18 cellular contexts compared by ENCODE assay signal in genomic region chr17:8837438-8838075, GRCh38. TPM values are rescaled to one million over a fixed set of nuclear protein-coding genes. Genes with fewer than 3 reads are reported as not detected.
A peak's percentile ranks its signal among the peaks of the same experiment; 100 is the strongest.
DNase-seq lines count a peak whose midpoint lies in the region; ATAC-seq, FAIRE-seq and TF ChIP-seq lines count a peak whose summit lies in the region.
"Had no signal": no experiment of that assay in that cellular context is flagged by ENCODE, and none has a peak within 500 bp of the region (broad histone marks: within the 10 kb centered on the region; RNA-seq: fewer than 3 reads in every experiment).

No MANE protein-coding gene starts in this region.

- no peak overlapping the region for H3K4me2 ChIP-seq in K562 (ENCODE audit: insufficient read depth, low read length)

- H3K4me3 Mint-ChIP-seq in MCF 10A (ENCODE audit: unreplicated experiment), result no peak overlapping the region
- H3K4me3 Mint-ChIP-seq: activated naive CD4-positive, alpha-beta T cell treated with anti-CD3 and anti-CD28 coated beads for 36 hours; T-helper 2 cell treated with Interferon-gamma antibody and Interleukin-4, amounts not matched to agents 5 μg/mL and 100 μg/mL, for 36 hours had no signal

- no peak for TF ChIP-seq RAD21 in K562 (CRISPR knock-in tag; conservative IDR thresholded peaks at IDR 0.05 in 1 of 2, IDR thresholded peaks at IDR 0.05 in 1 of 2)

- TF ChIP-seq CTCF in MCF 10A (IDR thresholded peaks at IDR 0.05; ENCODE audit: unreplicated experiment), result no peak
- no peak for TF ChIP-seq CTCF in breast epithelium (IDR thresholded peaks at IDR 0.05)
- no peak for TF ChIP-seq CTCF in K562 (IDR thresholded peaks at IDR 0.05 in 2 of 3, conservative IDR thresholded peaks at IDR 0.05 in 1 of 3; ENCODE audit: insufficient read depth in 2 of 3, low read depth in 1 of 3, low read length in 3 of 3)
- no peak for TF ChIP-seq CTCF in vagina (IDR thresholded peaks at IDR 0.05)

- no peak overlapping the region for H3K9ac ChIP-seq in K562 (ENCODE audit: insufficient read depth in 1 of 2, low read depth in 2 of 2, low read length in 2 of 2)

- H3K27me3 ChIP-seq in breast epithelium (peaks cover 0 to 3% of the 10 kb centered on the region in 2 donors), K562 (ENCODE audit: control insufficient read depth in 2 of 2, insufficient read depth in 2 of 2, low read length in 2 of 2) (peaks cover 3 to 22% of the 10 kb centered on the region in 2 experiments; a peak in 3 of 5 replicates), vagina (no peaks in the 10 kb centered on the region)
- H3K27me3 ChIP-seq: tibial nerve had no signal

- no peak overlapping the region for H2AFZ ChIP-seq in K562 (ENCODE audit: low read depth, low read length)

- no peaks in the 10 kb centered on the region for H3K9me3 ChIP-seq in breast epithelium
- H3K9me3 ChIP-seq in K562 (replicated peaks; ENCODE audit: control insufficient read depth, insufficient read depth, low read depth, low read length), result no peaks in the 10 kb centered on the region
- no peaks in the 10 kb centered on the region for H3K9me3 ChIP-seq in vagina

- in situ Hi-C loops in K562 (cut with MboI), result no loop called here

- intact Hi-C loops in MCF 10A (cut with micrococcal nuclease) (no loop called here), breast epithelium (cut with DNase I; ENCODE audit: low total_unique reads) (no loop called here), K562 (cut with micrococcal nuclease) (no loop called here), vagina (cut with DNase I) (no loop called here)

- no peak for FAIRE-seq in K562 (lab: Jason Lieb, UNC)
- FAIRE-seq: RCC 7860 had no signal

- H3K79me2 ChIP-seq in K562 (ENCODE audit: control insufficient read depth, insufficient read depth, low read length), result no peaks in the 10 kb centered on the region

- H3K36me3 Mint-ChIP-seq in MCF 10A (ENCODE audit: insufficient read depth, unreplicated experiment), result no peaks in the 10 kb centered on the region

- 0% methylated on average over 9 of the region's 11 CpGs for WGBS in K562 (ENCODE audit: insufficient coverage, low coverage, missing lambda C conversion rate)

- H3K4me1 ChIP-seq in breast epithelium (no peaks in the 10 kb centered on the region), K562 (replicated peaks in 1 of 2; ENCODE audit: control insufficient read depth in 2 of 2, insufficient read depth in 2 of 2, low read length in 2 of 2) (peaks cover 0 to 6% of the 10 kb centered on the region in 2 experiments; a peak in 2 of 5 replicates), vagina (no peaks in the 10 kb centered on the region)
- H3K4me1 ChIP-seq: tibial nerve had no signal

- DNase-seq in MCF 10A (ENCODE audit: unreplicated experiment) (peak; percentile 56), breast epithelium (ENCODE audit: low spot score in 2 of 2) (no peak), K562 (ENCODE audit: extremely low read depth in 1 of 4, low spot score in 3 of 4) (no peak), left kidney (ENCODE audit: low read depth, low spot score) (peak; percentile 42), vagina (ENCODE audit: extremely low spot score in 2 of 2) (peak; percentile 79 to 81), CD1c-positive myeloid dendritic cell (ENCODE audit: extremely low spot score) (no peak), NCI-H1436 treated with DMSO at 0.1 percent for 48 hours (lab: John Stamatoyannopoulos, UW) (no peak)
- no peak for DNase-seq in activated effector memory CD4-positive, alpha-beta T cell treated with anti-CD3 and anti-CD28 coated beads, Interleukin-2, amount 50 U/mL, for 16 hours
- DNase-seq: activated CD4-positive, alpha-beta T cell treated with anti-CD3 and anti-CD28 coated beads, Interleukin-2, amount 50 U/mL, for 4 hours; activated naive CD4-positive, alpha-beta T cell treated with anti-CD3 and anti-CD28 coated beads for 36 hours; central memory CD4-positive, alpha-beta T cell; midbrain; stimulated activated CD4-positive, alpha-beta T cell treated with anti-CD3 and anti-CD28 coated beads, Interleukin-15, amount 100 ng/mL, for 24 hours had no signal

- H3K9me1 ChIP-seq in K562 (ENCODE audit: control insufficient read depth, insufficient read depth, low read length), result no peaks in the 10 kb centered on the region

- H3K4me1 Mint-ChIP-seq in MCF 10A (ENCODE audit: insufficient read depth, unreplicated experiment), result peaks cover 9% of the 10 kb centered on the region

- H3K36me3 ChIP-seq in breast epithelium (no peaks in the 10 kb centered on the region), K562 (ENCODE audit: control insufficient read depth, insufficient read depth, low read length) (no peaks in the 10 kb centered on the region), vagina (no peaks in the 10 kb centered on the region)
- H3K36me3 ChIP-seq: tibial nerve had no signal

- no peak for ATAC-seq in K562

- H4K20me1 ChIP-seq in K562 (replicated peaks; ENCODE audit: control insufficient read depth, insufficient read depth, low read length), result no peaks in the 10 kb centered on the region

- H3K27ac Mint-ChIP-seq in MCF 10A (ENCODE audit: low read depth, unreplicated experiment), result no peak overlapping the region
- H3K27ac Mint-ChIP-seq: activated naive CD4-positive, alpha-beta T cell treated with anti-CD3 and anti-CD28 coated beads for 36 hours; T-helper 2 cell treated with Interferon-gamma antibody and Interleukin-4, amounts not matched to agents 5 μg/mL and 100 μg/mL, for 36 hours had no signal

- no peak overlapping the region for H3K27ac ChIP-seq in breast epithelium
- H3K27ac ChIP-seq in K562 (ENCODE audit: extremely low read depth, low read depth, low read length), result no peak overlapping the region
- H3K27ac ChIP-seq in vagina, result no peak overlapping the region
- H3K27ac ChIP-seq: epithelial cell of prostate, tibial nerve had no signal

- H3K4me3 ChIP-seq in breast epithelium (no peak overlapping the region), K562 (no peak overlapping the region), vagina (no peak overlapping the region)
- H3K4me3 ChIP-seq: tibial nerve had no signal

- no peak for TF ChIP-seq POLR2A in breast epithelium (IDR thresholded peaks at IDR 0.05)
- TF ChIP-seq POLR2A in K562 (conservative IDR thresholded peaks at IDR 0.05), result no peak
- no peak for TF ChIP-seq POLR2A in vagina (IDR thresholded peaks at IDR 0.05)

- CTCF ChIA-PET in MCF 10A (lab: Yijun Ruan, JAX) (no interaction called here), K562 (lab: Yijun Ruan, JAX; ENCODE audit: low intra/inter-chr PET ratio) (no interaction called here)

- no peaks in the 10 kb centered on the region for H3K27me3 Mint-ChIP-seq in MCF 10A (ENCODE audit: insufficient read depth, unreplicated experiment)

- POLR2A ChIA-PET in MCF 10A (lab: Yijun Ruan, JAX) (no interaction called here), K562 (lab: Yijun Ruan, JAX) (no interaction called here)

- peaks cover 8% of the 10 kb centered on the region for H3K9me3 Mint-ChIP-seq in MCF 10A (ENCODE audit: unreplicated experiment)
- H3K9me3 Mint-ChIP-seq: activated naive CD4-positive, alpha-beta T cell treated with anti-CD3 and anti-CD28 coated beads for 36 hours; T-helper 2 cell treated with Interferon-gamma antibody and Interleukin-4, amounts not matched to agents 5 μg/mL and 100 μg/mL, for 36 hours had no signal

- BruUV-seq in MCF 10A (replicated peaks; lab: Mats Ljungman, UMichigan), result no TSS peak
- no TSS peak for BruUV-seq in K562 (replicated peaks; lab: Mats Ljungman, UMichigan)

- TF ChIP-seq EP300 in K562 (IDR thresholded peaks at IDR 0.05; ENCODE audit: low read length), result no peak

TF ChIP-seq in K562, 482 proteins besides CTCF, POLR2A, EP300 and RAD21 (continues in another document):
- TF ChIP-seq SAFB (IDR thresholded peaks at IDR 0.05; ENCODE audit: borderline replicate concordance, low read depth, low read length), result no peak
- TF ChIP-seq ILK (tag; IDR thresholded peaks at IDR 0.05; ENCODE audit: borderline replicate concordance, low read depth), result no peak

RNA-seq across cellular contexts. Expression of gene PIK3R6, which starts 29.9 kb away (rescaled TPM):
- total RNA-seq in MCF 10A (2022) (not detected in 2 replicates), breast epithelium (1 to 10 TPM in 2 of 3 donors, under 1 TPM in 1; under 0.01 to 2.9 (median 2.5) TPM), K562 (2014; rRNA removed) (not detected in 2 replicates), K562 (2014; rRNA removed; fragmentation: Illumina TruSeq; extraction: Trizol) (not detected in 2 replicates), K562 (2015; rRNA removed; fragmentation: Illumina TruSeq; extraction: Trizol) (not detected in 2 replicates), K562 (2021) (0.04 TPM in 1 of 2 replicates, not detected in the other), vagina (3.2 TPM)
- not detected in 2 replicates for total RNA-seq in K562 (2011; cell fraction: chromatin; rRNA removed; ENCODE audit: low replicate concordance)
- total RNA-seq in K562 (2011; cell fraction: nucleolus; rRNA removed), result not detected in 2 replicates
- not detected in 2 replicates for total RNA-seq in K562 (2011; cell fraction: nucleoplasm; rRNA removed)
- polyA plus RNA-seq in K562 (2011; rRNA removed) (not detected in 2 replicates), K562 (2014; fragmentation: Illumina TruSeq; extraction: Trizol) (not detected in 2 replicates), K562 (2014; fragmentation: Nextera tagmentation; extraction: Ambion mirVana) (not detected), K562 (2014; rRNA removed) (not detected in 2 replicates)
- not detected in 2 replicates for polyA plus RNA-seq in K562 (2011; cell fraction: cytosol; rRNA removed)
- polyA plus RNA-seq in K562 (2011; cell fraction: nucleus; rRNA removed), result not detected in 2 replicates
- 0.04 TPM in 1 of 2 replicates, not detected in the other for polyA plus RNA-seq in K562 (2012)
- polyA minus RNA-seq in K562 (2011; rRNA and poly(A)+ RNA removed), result not detected in 2 replicates
- not detected in 2 replicates for polyA minus RNA-seq in K562 (2011; cell fraction: cytosol; rRNA and poly(A)+ RNA removed)
- polyA minus RNA-seq in K562 (2011; cell fraction: nucleus; rRNA and poly(A)+ RNA removed), result not detected in 2 replicates
- polyA plus RNA-seq: AG04450 had no signal

RNA-seq across cellular contexts. Expression of gene MFSD6L, which starts 38.4 kb away (rescaled TPM):
- total RNA-seq in MCF 10A (2022) (not detected in 2 replicates), breast epithelium (under 1 TPM; 0.48 to 0.98 (median 0.59) TPM), K562 (2014; rRNA removed) (not detected in 2 replicates), K562 (2014; rRNA removed; fragmentation: Illumina TruSeq; extraction: Trizol) (not detected in 2 replicates), K562 (2015; rRNA removed; fragmentation: Illumina TruSeq; extraction: Trizol) (not detected in 2 replicates), K562 (2021) (not detected in 2 replicates), vagina (not detected)
- not detected in 2 replicates for total RNA-seq in K562 (2011; cell fraction: chromatin; rRNA removed; ENCODE audit: low replicate concordance)
- not detected in 2 replicates for total RNA-seq in K562 (2011; cell fraction: nucleolus; rRNA removed)
- total RNA-seq in K562 (2011; cell fraction: nucleoplasm; rRNA removed), result not detected in 2 replicates
- polyA plus RNA-seq in K562 (2011; rRNA removed) (not detected in 2 replicates), K562 (2014; fragmentation: Illumina TruSeq; extraction: Trizol) (not detected in 2 replicates), K562 (2014; fragmentation: Nextera tagmentation; extraction: Ambion mirVana) (not detected), K562 (2014; rRNA removed) (not detected in 2 replicates)
- polyA plus RNA-seq in K562 (2011; cell fraction: cytosol; rRNA removed), result not detected in 2 replicates
- polyA plus RNA-seq in K562 (2011; cell fraction: nucleus; rRNA removed), result not detected in 2 replicates
- polyA plus RNA-seq in K562 (2012), result not detected in 2 replicates
- polyA minus RNA-seq in K562 (2011; rRNA and poly(A)+ RNA removed), result not detected in 2 replicates
- polyA minus RNA-seq in K562 (2011; cell fraction: cytosol; rRNA and poly(A)+ RNA removed), result not detected in 2 replicates
- not detected in 2 replicates for polyA minus RNA-seq in K562 (2011; cell fraction: nucleus; rRNA and poly(A)+ RNA removed)
- total RNA-seq: activated naive CD4-positive, alpha-beta T cell treated with anti-CD3 and anti-CD28 coated beads for 36 hours; tibial nerve had no signal
- polyA plus RNA-seq: AG04450 had no signal

Comparison
In these comparisons a context has a peak if more than half of its experiments do, and no peak if none do; other contexts are left out.
1. DNase-seq: peak in MCF 10A (single experiment), left kidney (single experiment) and vagina (2 of 2); none in breast epithelium (0 of 2), K562 (0 of 4), activated effector memory CD4-positive, alpha-beta T cell treated with anti-CD3 and anti-CD28 coated beads, Interleukin-2, amount 50 U/mL, for 16 hours (single experiment), CD1c-positive myeloid dendritic cell (single experiment) and NCI-H1436 treated with DMSO at 0.1 percent for 48 hours (single experiment).